ENCODE assay signal across 8 cellular contexts in genomic region chr5:103139264-103139865, GRCh38. TPM values are rescaled to one million over a fixed set of nuclear protein-coding genes. Genes with fewer than 3 reads are reported as not detected.
A peak's percentile ranks its signal among the peaks of the same experiment; 100 is the strongest.
DNase-seq lines count a peak whose midpoint lies in the region; ATAC-seq, FAIRE-seq and TF ChIP-seq lines count a peak whose summit lies in the region.

No MANE protein-coding gene starts in this region.

- POLR2A ChIA-PET in WTC11 (lab: Charles Lee): no interaction called here

- CTCF ChIA-PET in WTC11 (lab: Charles Lee): interaction anchor here (0.6 to 1.6 kb wide), 15 partner anchors 11 to 562 kb away, joined by 3 to 11 read pairs (median 4); partner anchors contain the start of genes MACIR and PPIP5K2

- H3K4me3 ChIP-seq in cardiac fibroblast (replicated peaks in 1 of 2; ENCODE audit: low read depth in 2 of 2, low read length in 2 of 2) (no peak overlapping the region), kidney (ENCODE audit: low read length in 2 of 2) (no peak overlapping the region)

- TF ChIP-seq CTCF in WTC11 (IDR thresholded peaks at IDR 0.05): peak; percentile 91
- TF ChIP-seq CTCF in cardiac fibroblast (IDR thresholded peaks at IDR 0.05; ENCODE audit: low read depth, low read length): peak; percentile 93
- TF ChIP-seq CTCF in kidney (IDR thresholded peaks at IDR 0.05; ENCODE audit: borderline replicate concordance, extremely low read depth, insufficient read depth): peak; percentile 96

- peaks cover 6% of the 10 kb centered on the region; the same call in 1 of the 2 replicates for H3K9me3 Mint-ChIP-seq in WTC11

- no peaks in the 10 kb centered on the region for H3K4me1 Mint-ChIP-seq in WTC11

- ATAC-seq in GM18909 (IDR thresholded peaks at IDR 0.05; ENCODE audit: poor library complexity, unreplicated experiment) (peak; percentile 98), HG03108 (IDR thresholded peaks at IDR 0.05; ENCODE audit: unreplicated experiment) (peak; percentile 96), WTC11 (peak; percentile 96)

- peak; percentile 82 for DNase-seq in AG08396 (ENCODE audit: low spot score)
- peak; percentile 73 for DNase-seq in NCI-H2227 (lab: John Stamatoyannopoulos, UW; ENCODE audit: unreplicated experiment)
- DNase-seq in WTC11 (ENCODE audit: low spot score): peak; percentile 80
- DNase-seq in cardiac fibroblast (ENCODE audit: low read depth in 2 of 2): peak; percentile 85 to 86
- DNase-seq in kidney: peak; percentile 68
- peak; percentile 70 to 78 for DNase-seq in stimulated activated CD4-positive, alpha-beta T cell treated with anti-CD3 and anti-CD28 coated beads, Interleukin-2, amount 100 ng/mL, for 48 hours

- no peaks in the 10 kb centered on the region for H3K4me1 ChIP-seq in kidney (ENCODE audit: control insufficient read depth in 1 of 2, insufficient read depth in 1 of 2, low read depth in 1 of 2, low read length in 2 of 2)

- no peaks in the 10 kb centered on the region for H3K27me3 Mint-ChIP-seq in WTC11 (ENCODE audit: low read depth)

- FAIRE-seq in kidney (lab: Jason Lieb, UNC): peak; percentile 51

- no peaks in the 10 kb centered on the region for H3K36me3 ChIP-seq in kidney (ENCODE audit: control insufficient read depth in 1 of 2, insufficient read depth in 2 of 2, low read length in 2 of 2)

- no peak overlapping the region for H3K27ac ChIP-seq in kidney (ENCODE audit: low read depth in 2 of 2, low read length in 2 of 2)

- H3K4me3 Mint-ChIP-seq in WTC11: no peak overlapping the region

- intact Hi-C loops in kidney (cut with DNase I): no loop called here

- peaks cover 36% of the 10 kb centered on the region for H3K36me3 Mint-ChIP-seq in WTC11

- no peak overlapping the region for H3K27ac Mint-ChIP-seq in WTC11

- H3K9ac ChIP-seq in kidney (ENCODE audit: low read length in 2 of 2): no peak overlapping the region

- no peaks in the 10 kb centered on the region for H3K9me3 ChIP-seq in kidney (ENCODE audit: control insufficient read depth in 1 of 2, low read length in 2 of 2)

TF ChIP-seq in WTC11, 78 proteins besides CTCF, POLR2A, EP300 and RAD21:
- TF ChIP-seq FOXJ3 (CRISPR knock-in tag; IDR thresholded peaks at IDR 0.05; ENCODE audit: borderline replicate concordance) (no peak), ZNF396 (CRISPR knock-in tag; IDR thresholded peaks at IDR 0.05; ENCODE audit: borderline replicate concordance) (no peak), ZSCAN18 (CRISPR knock-in tag; IDR thresholded peaks at IDR 0.05) (no peak), ZNF263 (CRISPR knock-in tag; IDR thresholded peaks at IDR 0.05; ENCODE audit: low read depth) (no peak), ETV6 (CRISPR knock-in tag; IDR thresholded peaks at IDR 0.05) (no peak)
- TF ChIP-seq, protein P1, sequence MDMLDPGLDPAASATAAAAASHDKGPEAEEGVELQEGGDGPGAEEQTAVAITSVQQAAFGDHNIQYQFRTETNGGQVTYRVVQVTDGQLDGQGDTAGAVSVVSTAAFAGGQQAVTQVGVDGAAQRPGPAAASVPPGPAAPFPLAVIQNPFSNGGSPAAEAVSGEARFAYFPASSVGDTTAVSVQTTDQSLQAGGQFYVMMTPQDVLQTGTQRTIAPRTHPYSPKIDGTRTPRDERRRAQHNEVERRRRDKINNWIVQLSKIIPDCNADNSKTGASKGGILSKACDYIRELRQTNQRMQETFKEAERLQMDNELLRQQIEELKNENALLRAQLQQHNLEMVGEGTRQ (CRISPR knock-in tag; IDR thresholded peaks at IDR 0.05): no peak

RNA-seq across cellular contexts. Expression of gene PPIP5K2, which starts 19.3 kb away (rescaled TPM):
- total RNA-seq in WTC11 (2021) (47.3 to 67.6 TPM (median 47.8 TPM) in 3 replicates), kidney (56.4 TPM)
- polyA plus RNA-seq in kidney (ENCODE audit: insufficient read depth, low read depth, low replicate concordance): 17.1 TPM

RNA-seq across cellular contexts. Expression of gene GIN1, which starts 19.4 kb away (rescaled TPM):
- 5.7 to 7.0 TPM (median 6.7 TPM) in 3 replicates for total RNA-seq in WTC11 (2021)
- total RNA-seq in kidney: 8.1 TPM
- 6.3 TPM for polyA plus RNA-seq in kidney (ENCODE audit: insufficient read depth, low read depth, low replicate concordance)
